In the genomic region with DNA sequence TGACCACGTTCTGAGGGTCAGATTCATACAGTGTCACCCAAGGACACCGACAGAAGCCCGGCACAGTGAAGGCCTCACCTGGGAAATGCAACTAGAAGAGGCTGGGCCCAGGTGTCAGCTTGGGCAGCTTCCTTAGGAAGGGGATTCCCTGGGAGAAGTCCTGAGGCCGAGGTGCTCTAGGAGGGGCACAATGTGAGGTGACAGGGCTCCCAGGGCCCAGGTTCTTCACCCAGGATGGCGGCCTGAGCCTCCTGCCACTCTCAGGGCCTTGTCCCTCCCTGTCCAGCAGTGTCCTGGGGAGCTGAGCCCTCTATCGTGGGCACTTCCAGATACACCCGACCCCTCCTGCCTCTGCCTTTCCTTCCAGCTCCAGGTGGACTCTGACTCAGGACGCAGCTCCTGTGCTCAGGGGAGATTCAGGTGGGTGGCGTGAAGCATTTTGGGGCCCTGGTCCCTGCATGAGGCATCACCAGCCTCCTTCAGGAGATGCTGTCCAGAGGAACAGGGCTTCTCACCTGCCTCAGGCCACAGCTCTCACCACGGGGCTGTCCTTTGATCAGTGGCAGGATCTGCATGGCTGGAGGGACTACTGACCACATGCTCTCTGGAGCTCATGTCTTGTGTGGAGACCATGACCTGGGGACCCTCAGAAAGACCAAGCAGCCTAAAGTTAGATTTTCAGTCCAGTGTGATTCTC, we compare ENCODE assay signal across 21 cellular contexts. TPM values are rescaled to one million over a fixed set of nuclear protein-coding genes. Genes with fewer than 3 reads are reported as not detected.
DNase-seq lines count a peak whose midpoint lies in the region; ATAC-seq, FAIRE-seq and TF ChIP-seq lines count a peak whose summit lies in the region.
"Had no signal": no experiment of that assay in that cellular context is flagged by ENCODE, and none has a peak within 500 bp of the region (broad histone marks: within the 10 kb centered on the region; RNA-seq: fewer than 3 reads in every experiment).

No MANE protein-coding gene starts in this region.

- peak overlapping the region in 3 of 4 donors; percentile 35 to 82 (median 36) for H3K27ac ChIP-seq in Peyer's patch
- H3K27ac ChIP-seq in vagina = no peak overlapping the region
- H3K27ac ChIP-seq in tibial nerve = no peak overlapping the region

- no peaks in the 10 kb centered on the region for H3K9me3 Mint-ChIP-seq in memory B cell
- H3K9me3 Mint-ChIP-seq: CD4-positive, CD25-positive, alpha-beta regulatory T cell; GM23338 had no signal

- 76 to 84% methylated on average over 7 to 9 of the region's 10 CpGs for WGBS in tibial nerve, 2 donors

- H3K4me1 ChIP-seq in Peyer's patch (peaks cover 0 to 9% (median 1%) of the 10 kb centered on the region in 4 donors), vagina (no peaks in the 10 kb centered on the region), tibial nerve (no peaks in the 10 kb centered on the region)

- no peak for ATAC-seq in memory B cell (ENCODE audit: low read depth)
- ATAC-seq in GM21360 (IDR thresholded peaks at IDR 0.05; ENCODE audit: unreplicated experiment) = no peak
- ATAC-seq: Panc1 had no signal

- no peak for TF ChIP-seq CTCF in Peyer's patch (IDR thresholded peaks at IDR 0.05)
- TF ChIP-seq CTCF in vagina (IDR thresholded peaks at IDR 0.05) = no peak
- TF ChIP-seq CTCF in tibial nerve (IDR thresholded peaks at IDR 0.05) = no peak

- H3K36me3 ChIP-seq in Peyer's patch (no peaks in the 10 kb centered on the region), vagina (no peaks in the 10 kb centered on the region), tibial nerve (no peaks in the 10 kb centered on the region)

- intact Hi-C loops in vagina (cut with DNase I) = no loop called here

- no peaks in the 10 kb centered on the region for H3K27me3 ChIP-seq in Peyer's patch
- no peaks in the 10 kb centered on the region for H3K27me3 ChIP-seq in vagina
- H3K27me3 ChIP-seq in tibial nerve = no peaks in the 10 kb centered on the region

- H3K27ac Mint-ChIP-seq in memory B cell = peak overlapping the region; percentile 6
- H3K27ac Mint-ChIP-seq: CD4-positive, CD25-positive, alpha-beta regulatory T cell; GM23338 had no signal

- peak; percentile 40 for DNase-seq in activated CD8-positive, alpha-beta memory T cell treated with anti-CD3 and anti-CD28 coated beads for 24 hours
- DNase-seq in activated CD8-positive, alpha-beta memory T cell treated with anti-CD3 and anti-CD28 coated beads, Interleukin-2, amount 50 U/mL, for 48 hours = no peak
- DNase-seq in Peyer's patch (peak in 1 of 3 donors; percentile 11), memory B cell (ENCODE audit: low spot score in 2 of 2) (no peak), vagina (ENCODE audit: extremely low spot score in 2 of 2) (peak; percentile 65 to 91), HTR-8/SVneo (ENCODE audit: insufficient read length, low spot score) (no peak), tibial nerve (ENCODE audit: low spot score in 2 of 2) (no peak)
- DNase-seq: CD4-positive, CD25-positive, alpha-beta regulatory T cell; KBM-7; NCI-H1092 treated with DMSO at 0.1 percent for 48 hours; NCI-H1694; NCI-H748 treated with DMSO at 0.1 percent for 48 hours; Right ventricle myocardium superior had no signal

- no peak for TF ChIP-seq POLR2A in Peyer's patch (IDR thresholded peaks at IDR 0.05)
- TF ChIP-seq POLR2A in vagina (IDR thresholded peaks at IDR 0.05) = no peak
- TF ChIP-seq POLR2A in tibial nerve (IDR thresholded peaks at IDR 0.05) = no peak

- H3K36me3 Mint-ChIP-seq in memory B cell = no peaks in the 10 kb centered on the region
- H3K36me3 Mint-ChIP-seq: CD4-positive, CD25-positive, alpha-beta regulatory T cell had no signal

- H3K4me3 ChIP-seq in Peyer's patch (no peak overlapping the region), vagina (no peak overlapping the region), tibial nerve (no peak overlapping the region)
- H3K4me3 ChIP-seq: GM12878, GM23338 had no signal

- FAIRE-seq in HTR-8/SVneo (lab: Jason Lieb, UNC) = no peak
- FAIRE-seq: GM12878, GM19239 had no signal

- H3K27me3 Mint-ChIP-seq in memory B cell = no peaks in the 10 kb centered on the region

- H3K4me3 Mint-ChIP-seq in memory B cell = no peak overlapping the region
- H3K4me3 Mint-ChIP-seq: CD4-positive, CD25-positive, alpha-beta regulatory T cell; GM23338 had no signal

- no peaks in the 10 kb centered on the region for H3K9me3 ChIP-seq in Peyer's patch
- H3K9me3 ChIP-seq in vagina = no peaks in the 10 kb centered on the region
- H3K9me3 ChIP-seq in tibial nerve = no peaks in the 10 kb centered on the region

- TF ChIP-seq EP300 in tibial nerve (IDR thresholded peaks at IDR 0.05) = no peak

- H3K4me1 Mint-ChIP-seq in memory B cell = peaks cover 14% of the 10 kb centered on the region
- H3K4me1 Mint-ChIP-seq: CD4-positive, CD25-positive, alpha-beta regulatory T cell; GM23338 had no signal

RNA-seq across cellular contexts. Expression of gene GGTLC2, which starts 58.6 kb away (rescaled TPM):
- not detected for total RNA-seq in Peyer's patch
- total RNA-seq in vagina = not detected
- not detected for total RNA-seq in tibial nerve
- total RNA-seq: A172; CD4-positive, CD25-positive, alpha-beta regulatory T cell; G401; GM12878; GM23338; M059J; Right ventricle myocardium superior had no signal

Comparison
In these comparisons a context has a peak if more than half of its experiments do, and no peak if none do; other contexts are left out.
1. DNase-seq: peak in activated CD8-positive, alpha-beta memory T cell treated with anti-CD3 and anti-CD28 coated beads for 24 hours (single experiment) and vagina (2 of 2); none in activated CD8-positive, alpha-beta memory T cell treated with anti-CD3 and anti-CD28 coated beads, Interleukin-2, amount 50 U/mL, for 48 hours (single experiment), memory B cell (0 of 2), HTR-8/SVneo (single experiment) and tibial nerve (0 of 2).
2. H3K27ac ChIP-seq: peak in Peyer's patch (3 of 4); none in vagina (single experiment) and tibial nerve (0 of 4).